6 cellular contexts compared by ENCODE assay signal in the genomic region with DNA sequence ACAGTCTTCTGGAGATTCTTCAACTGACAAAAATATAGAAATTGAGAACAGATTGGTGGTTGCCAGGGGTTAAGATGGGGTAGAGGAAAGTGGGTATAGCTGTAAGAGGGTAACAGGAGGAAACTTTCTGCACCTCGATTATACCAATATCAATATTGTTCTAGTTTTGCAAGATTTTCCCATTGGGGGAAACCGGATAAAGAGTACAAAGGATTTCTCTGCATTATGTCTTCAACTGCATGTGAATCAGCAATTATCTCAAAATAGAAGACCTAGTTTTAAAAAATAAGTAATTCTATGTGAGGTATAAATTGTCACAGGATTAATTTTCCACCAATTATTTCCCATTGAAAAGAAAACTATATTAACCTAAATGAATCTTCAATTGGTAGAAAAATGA.
"Had no signal": no experiment of that assay in that cellular context is flagged by ENCODE, and none has a peak within 500 bp of the region (broad histone marks: within the 10 kb centered on the region; RNA-seq: fewer than 3 reads in every experiment).

No MANE protein-coding gene starts in this region.

- H3K27ac ChIP-seq: HL-60 had no signal

- H3K27me3 Mint-ChIP-seq: IgD-negative memory B cell had no signal

- DNase-seq: IMR-90, KBM-7, KG1 had no signal

- H3K27ac Mint-ChIP-seq: IgD-negative memory B cell had no signal

- H3K4me3 ChIP-seq: K562 had no signal
